ENCODE assay signal across 14 cellular contexts in the genomic region with DNA sequence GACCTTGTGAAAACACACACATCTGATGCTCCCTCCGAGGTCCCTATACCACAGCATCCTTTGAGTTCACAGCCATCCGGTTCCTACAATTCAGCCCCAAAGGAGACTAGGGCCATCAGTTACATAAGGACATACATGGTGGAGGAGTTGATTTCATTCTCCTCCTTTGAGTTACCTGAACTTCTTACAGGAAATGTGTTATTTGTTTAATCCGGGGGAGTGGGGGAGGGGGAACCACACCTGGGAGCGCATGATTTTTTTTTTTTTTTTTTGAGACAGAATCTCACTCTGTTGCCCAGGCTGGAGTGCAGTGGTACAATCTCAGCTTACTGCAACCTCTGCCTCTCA. TPM values are rescaled to one million over a fixed set of nuclear protein-coding genes. Genes with fewer than 3 reads are reported as not detected.
A peak's percentile ranks its signal among the peaks of the same experiment; 100 is the strongest.
DNase-seq lines count a peak whose midpoint lies in the region; ATAC-seq, FAIRE-seq and TF ChIP-seq lines count a peak whose summit lies in the region.
"Had no signal": no experiment of that assay in that cellular context is flagged by ENCODE, and none has a peak within 500 bp of the region (broad histone marks: within the 10 kb centered on the region; RNA-seq: fewer than 3 reads in every experiment).

No MANE protein-coding gene starts in this region.

- H3K4me3 Mint-ChIP-seq in activated CD4-positive, alpha-beta T cell treated with anti-CD3 and anti-CD28 coated beads for 36 hours, result peak overlapping the region; percentile 62
- H3K4me3 Mint-ChIP-seq in WTC11, result no peak overlapping the region
- H3K4me3 Mint-ChIP-seq: neural crest cell, type B pancreatic cell had no signal

- H3K9me3 ChIP-seq in small intestine (ENCODE audit: control insufficient read depth, low read depth) (no peaks in the 10 kb centered on the region), vagina (no peaks in the 10 kb centered on the region)

- H3K36me3 Mint-ChIP-seq in activated CD4-positive, alpha-beta T cell treated with anti-CD3 and anti-CD28 coated beads for 36 hours (ENCODE audit: low read depth), result peaks cover 78% of the 10 kb centered on the region
- H3K36me3 Mint-ChIP-seq in WTC11, result peaks cover 5% of the 10 kb centered on the region; the same call in 1 of the 2 replicates
- H3K36me3 Mint-ChIP-seq: type B pancreatic cell had no signal

- intact Hi-C loops in activated CD4-positive, alpha-beta T cell treated with anti-CD3 and anti-CD28 coated beads for 36 hours (cut with DNase I, micrococcal nuclease), result loop anchor here (1.0 to 5.0 kb wide), 6 partner anchors 11 to 149 kb away; a partner anchor contains a TSS
- intact Hi-C loops in vagina (cut with DNase I), result no loop called here

- peak overlapping the region; percentile 32 to 64 for H3K27ac ChIP-seq in small intestine (ENCODE audit: low read depth in 1 of 2, low read length in 1 of 2)
- H3K27ac ChIP-seq in vagina, result no peak overlapping the region

- ATAC-seq in activated CD4-positive, alpha-beta T cell treated with anti-CD3 and anti-CD28 coated beads for 36 hours, result peak; percentile 22
- ATAC-seq in HG02759 (IDR thresholded peaks at IDR 0.05; ENCODE audit: unreplicated experiment) (peak; percentile 10), WTC11 (no peak), HG02763 (IDR thresholded peaks at IDR 0.05; ENCODE audit: unreplicated experiment) (no peak)
- ATAC-seq: HCT116 had no signal

- WGBS in small intestine, 3 donors, result 53 to 74% (median 65%) methylated on average over 4 of the region's 4 CpGs

- TF ChIP-seq CTCF in WTC11 (IDR thresholded peaks at IDR 0.05) (no peak), vagina (IDR thresholded peaks at IDR 0.05) (no peak)

- H3K27ac Mint-ChIP-seq in activated CD4-positive, alpha-beta T cell treated with anti-CD3 and anti-CD28 coated beads for 36 hours, result peak overlapping the region; percentile 95
- peak overlapping the region; percentile 69 for H3K27ac Mint-ChIP-seq in WTC11
- H3K27ac Mint-ChIP-seq: type B pancreatic cell had no signal

- FAIRE-seq in small intestine (lab: Jason Lieb, UNC), result no peak
- FAIRE-seq: A204.1 had no signal

- POLR2A ChIA-PET in activated CD4-positive, alpha-beta T cell treated with anti-CD3 and anti-CD28 coated beads for 36 hours (lab: Charles Lee), result interaction anchor here (0.8 to 1.7 kb wide), 4 partner anchors 10 to 57 kb away, joined by 3 to 21 read pairs (median 6); no protein-coding TSS in a partner anchor
- POLR2A ChIA-PET in WTC11 (lab: Charles Lee), result interaction anchor here (0.6 kb wide), 1 partner anchor 21 kb away, joined by 4 read pairs; no protein-coding TSS in a partner anchor

- H3K4me1 ChIP-seq in small intestine (ENCODE audit: control insufficient read depth in 2 of 2, insufficient read depth in 1 of 2, low read depth in 1 of 2, low read length in 1 of 2) (peaks cover 0 to 7% of the 10 kb centered on the region in 2 donors), vagina (peaks cover 13% of the 10 kb centered on the region)

- H3K36me3 ChIP-seq in small intestine (ENCODE audit: control insufficient read depth in 2 of 2, insufficient read depth in 2 of 2, low read length in 2 of 2) (no peaks in the 10 kb centered on the region), vagina (no peaks in the 10 kb centered on the region)

- H3K27me3 ChIP-seq in small intestine (ENCODE audit: control insufficient read depth in 2 of 2, insufficient read depth in 2 of 2, low read length in 2 of 2) (no peaks in the 10 kb centered on the region), vagina (no peaks in the 10 kb centered on the region)

- no peaks in the 10 kb centered on the region for H3K27me3 Mint-ChIP-seq in activated CD4-positive, alpha-beta T cell treated with anti-CD3 and anti-CD28 coated beads for 36 hours
- no peaks in the 10 kb centered on the region for H3K27me3 Mint-ChIP-seq in WTC11 (ENCODE audit: low read depth)
- H3K27me3 Mint-ChIP-seq: type B pancreatic cell had no signal

- peaks cover 95% of the 10 kb centered on the region for H3K4me1 Mint-ChIP-seq in activated CD4-positive, alpha-beta T cell treated with anti-CD3 and anti-CD28 coated beads for 36 hours
- H3K4me1 Mint-ChIP-seq in WTC11, result peaks cover 78% of the 10 kb centered on the region

- no peak for DNase-seq in activated CD4-positive, alpha-beta T cell treated with anti-CD3 and anti-CD28 coated beads for 36 hours
- DNase-seq in activated CD4-positive, alpha-beta T cell treated with anti-CD3 and anti-CD28 coated beads, Interleukin-2, amount 50 U/mL, for 1 hour, result no peak
- DNase-seq in WTC11 (ENCODE audit: low spot score) (no peak), small intestine (no peak), vagina (ENCODE audit: extremely low spot score in 2 of 2) (no peak), A172 (ENCODE audit: low spot score) (no peak)
- DNase-seq: NCI-H774, T-helper 9 cell had no signal

- CTCF ChIA-PET in activated CD4-positive, alpha-beta T cell treated with anti-CD3 and anti-CD28 coated beads for 36 hours (lab: Charles Lee), result interaction anchor here (0.6 to 2.4 kb wide), 10 partner anchors 10 to 104 kb away, joined by 3 to 9 read pairs (median 3); no protein-coding TSS in a partner anchor
- CTCF ChIA-PET in WTC11 (lab: Charles Lee), result no interaction called here

- TF ChIP-seq POLR2A in vagina (IDR thresholded peaks at IDR 0.05), result no peak

- H3K4me3 ChIP-seq in small intestine (ENCODE audit: low read depth in 1 of 2, low read length in 2 of 2) (no peak overlapping the region), vagina (no peak overlapping the region)

- H3K9me3 Mint-ChIP-seq in activated CD4-positive, alpha-beta T cell treated with anti-CD3 and anti-CD28 coated beads for 36 hours (ENCODE audit: low read depth), result no peaks in the 10 kb centered on the region
- no peaks in the 10 kb centered on the region for H3K9me3 Mint-ChIP-seq in WTC11
- H3K9me3 Mint-ChIP-seq: neural crest cell, type B pancreatic cell had no signal

TF ChIP-seq in WTC11, 78 proteins besides CTCF, POLR2A, EP300 and RAD21 (continues in another document):
- TF ChIP-seq PRRX2 (CRISPR knock-in tag; IDR thresholded peaks at IDR 0.05), result no peak
- TF ChIP-seq, protein P1, sequence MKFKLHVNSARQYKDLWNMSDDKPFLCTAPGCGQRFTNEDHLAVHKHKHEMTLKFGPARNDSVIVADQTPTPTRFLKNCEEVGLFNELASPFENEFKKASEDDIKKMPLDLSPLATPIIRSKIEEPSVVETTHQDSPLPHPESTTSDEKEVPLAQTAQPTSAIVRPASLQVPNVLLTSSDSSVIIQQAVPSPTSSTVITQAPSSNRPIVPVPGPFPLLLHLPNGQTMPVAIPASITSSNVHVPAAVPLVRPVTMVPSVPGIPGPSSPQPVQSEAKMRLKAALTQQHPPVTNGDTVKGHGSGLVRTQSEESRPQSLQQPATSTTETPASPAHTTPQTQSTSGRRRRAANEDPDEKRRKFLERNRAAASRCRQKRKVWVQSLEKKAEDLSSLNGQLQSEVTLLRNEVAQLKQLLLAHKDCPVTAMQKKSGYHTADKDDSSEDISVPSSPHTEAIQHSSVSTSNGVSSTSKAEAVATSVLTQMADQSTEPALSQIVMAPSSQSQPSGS (CRISPR knock-in tag; IDR thresholded peaks at IDR 0.05; ENCODE audit: borderline replicate concordance, low read depth), result no peak
- TF ChIP-seq, protein P2, sequence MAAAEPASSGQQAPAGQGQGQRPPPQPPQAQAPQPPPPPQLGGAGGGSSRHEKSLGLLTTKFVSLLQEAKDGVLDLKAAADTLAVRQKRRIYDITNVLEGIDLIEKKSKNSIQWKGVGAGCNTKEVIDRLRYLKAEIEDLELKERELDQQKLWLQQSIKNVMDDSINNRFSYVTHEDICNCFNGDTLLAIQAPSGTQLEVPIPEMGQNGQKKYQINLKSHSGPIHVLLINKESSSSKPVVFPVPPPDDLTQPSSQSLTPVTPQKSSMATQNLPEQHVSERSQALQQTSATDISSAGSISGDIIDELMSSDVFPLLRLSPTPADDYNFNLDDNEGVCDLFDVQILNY (CRISPR knock-in tag; IDR thresholded peaks at IDR 0.05), result no peak
- TF ChIP-seq, protein P3, sequence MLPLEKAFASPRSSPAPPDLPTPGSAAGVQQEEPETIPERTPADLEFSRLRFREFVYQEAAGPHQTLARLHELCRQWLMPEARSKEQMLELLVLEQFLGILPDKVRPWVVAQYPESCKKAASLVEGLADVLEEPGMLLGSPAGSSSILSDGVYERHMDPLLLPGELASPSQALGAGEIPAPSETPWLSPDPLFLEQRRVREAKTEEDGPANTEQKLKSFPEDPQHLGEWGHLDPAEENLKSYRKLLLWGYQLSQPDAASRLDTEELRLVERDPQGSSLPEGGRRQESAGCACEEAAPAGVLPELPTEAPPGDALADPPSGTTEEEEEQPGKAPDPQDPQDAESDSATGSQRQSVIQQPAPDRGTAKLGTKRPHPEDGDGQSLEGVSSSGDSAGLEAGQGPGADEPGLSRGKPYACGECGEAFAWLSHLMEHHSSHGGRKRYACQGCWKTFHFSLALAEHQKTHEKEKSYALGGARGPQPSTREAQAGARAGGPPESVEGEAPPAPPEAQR (CRISPR knock-in tag; IDR thresholded peaks at IDR 0.05), result no peak
- TF ChIP-seq NR3C1 (CRISPR knock-in tag; conservative IDR thresholded peaks at IDR 0.05; ENCODE audit: low read depth), result no peak

RNA-seq across cellular contexts. Expression of a gene that starts 30.7 kb away (rescaled TPM):
- 100 to 1,000 TPM; 215 to 226 TPM for total RNA-seq in activated CD4-positive, alpha-beta T cell treated with anti-CD3 and anti-CD28 coated beads for 36 hours
- 60.5 to 67.8 TPM (median 65.2 TPM) in 3 replicates for total RNA-seq in WTC11 (2021)
- polyA plus RNA-seq in small intestine, result 1 to 10 TPM in 2 of 3 donors, under 1 TPM in 1; 0.67 to 8.8 (median 4.6) TPM
- 39.3 TPM for total RNA-seq in vagina
- total RNA-seq in A172 (2014; rRNA removed; shearing (Covaris generic)), result 5.1 and 11.1 TPM in 2 replicates

Comparison
In these comparisons a context has a peak if more than half of its experiments do, and no peak if none do; other contexts are left out.
1. ATAC-seq: peak in activated CD4-positive, alpha-beta T cell treated with anti-CD3 and anti-CD28 coated beads for 36 hours (single experiment) and HG02759 (single experiment); none in WTC11 (single experiment) and HG02763 (single experiment).